In the genomic region with DNA sequence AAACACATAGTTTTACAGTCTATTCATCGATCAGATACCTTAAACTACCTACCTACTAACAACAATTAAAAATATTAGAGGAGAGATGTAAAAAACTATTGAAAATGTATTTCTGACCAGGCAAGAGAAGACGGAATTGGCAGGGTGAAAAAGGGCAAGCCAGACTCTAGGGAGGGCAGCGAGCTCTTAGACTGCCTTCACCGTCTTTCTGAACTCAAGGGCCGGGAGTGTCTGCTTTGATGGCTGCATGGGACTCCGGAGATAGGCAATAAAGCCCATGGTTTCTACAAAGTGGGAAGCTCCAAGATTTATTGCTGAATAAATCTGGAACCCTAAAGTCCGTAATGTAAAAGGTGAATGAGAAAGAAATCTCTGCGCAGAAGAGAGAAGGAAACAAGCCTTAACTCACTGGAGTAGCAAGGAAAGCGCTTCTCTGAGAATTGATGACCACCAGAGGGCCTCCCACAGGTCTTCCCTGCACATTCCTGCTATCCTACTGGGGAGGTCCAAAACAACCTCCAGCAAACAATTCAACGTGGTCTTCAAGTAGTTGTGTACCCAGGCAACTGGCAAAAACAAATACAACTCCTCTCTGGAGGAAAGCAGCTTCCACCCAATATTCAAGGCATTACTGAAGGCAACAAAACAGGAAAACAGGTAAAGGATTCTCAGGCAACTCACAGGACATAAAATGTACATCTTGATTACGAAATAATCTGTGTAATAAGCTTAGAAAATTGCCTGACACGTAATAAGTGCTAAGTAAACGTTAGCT, we compare ENCODE assay signal across 8 cellular contexts.
A peak's percentile ranks its signal among the peaks of the same experiment; 100 is the strongest.
DNase-seq lines count a peak whose midpoint lies in the region; ATAC-seq, FAIRE-seq and TF ChIP-seq lines count a peak whose summit lies in the region.

No MANE protein-coding gene starts in this region.

- TF ChIP-seq CTCF in D721Med (IDR thresholded peaks at IDR 0.05; ENCODE audit: insufficient read depth, missing control alignments) (peak; percentile 26), LNCaP clone FGC (IDR thresholded peaks at IDR 0.05; ENCODE audit: control insufficient read depth, extremely low read depth, insufficient read depth) (peak; percentile 56), VCaP (conservative IDR thresholded peaks at IDR 0.05) (peak; percentile 79), kidney epithelial cell (IDR thresholded peaks at IDR 0.05; ENCODE audit: insufficient read depth, low read length, poor library complexity, severe bottlenecking) (peak; percentile 75)

- H3K36me3 Mint-ChIP-seq in activated T-cell treated with anti-CD3 and anti-CD28 coated beads, Interleukin-2, amount 50 U/mL, for 24 hours (ENCODE audit: low read depth): no peaks in the 10 kb centered on the region
- H3K36me3 Mint-ChIP-seq in T-helper 2 cell treated with Interferon-gamma antibody and Interleukin-4, amounts not matched to agents 5 μg/mL and 100 μg/mL, for 36 hours (ENCODE audit: low read depth): no peaks in the 10 kb centered on the region

- H3K4me1 Mint-ChIP-seq in activated T-cell treated with anti-CD3 and anti-CD28 coated beads, Interleukin-2, amount 50 U/mL, for 24 hours (ENCODE audit: low read depth): no peaks in the 10 kb centered on the region
- no peaks in the 10 kb centered on the region for H3K4me1 Mint-ChIP-seq in T-helper 2 cell treated with Interferon-gamma antibody and Interleukin-4, amounts not matched to agents 5 μg/mL and 100 μg/mL, for 36 hours (ENCODE audit: low read depth)

- no peak for ATAC-seq in HG03159 (IDR thresholded peaks at IDR 0.05; ENCODE audit: unreplicated experiment)

- H3K4me3 ChIP-seq in LNCaP clone FGC (ENCODE audit: low read depth, low read length): no peak overlapping the region
- H3K4me3 ChIP-seq in kidney epithelial cell (ENCODE audit: low read depth, low read length): no peak overlapping the region

- DNase-seq in D721Med (ENCODE audit: insufficient read length, low spot score) (no peak), LNCaP clone FGC (ENCODE audit: low read depth) (peak; percentile 13), kidney epithelial cell (ENCODE audit: low read depth) (no peak)
- no peak for DNase-seq in effector CD4-positive, alpha-beta T cell
- DNase-seq in activated T-cell treated with anti-CD3 and anti-CD28 coated beads, Interleukin-2, amount 50 U/mL, for 24 hours: no peak
- DNase-seq in T-helper 2 cell treated with Interferon-gamma antibody and Interleukin-4, amounts not matched to agents 5 μg/mL and 100 μg/mL, for 36 hours (ENCODE audit: low spot score): no peak

- H3K27ac ChIP-seq in VCaP: no peak overlapping the region

- no peaks in the 10 kb centered on the region for H3K27me3 Mint-ChIP-seq in activated T-cell treated with anti-CD3 and anti-CD28 coated beads, Interleukin-2, amount 50 U/mL, for 24 hours
- peaks cover 9% of the 10 kb centered on the region for H3K27me3 Mint-ChIP-seq in T-helper 2 cell treated with Interferon-gamma antibody and Interleukin-4, amounts not matched to agents 5 μg/mL and 100 μg/mL, for 36 hours (ENCODE audit: low read depth)

- H3K4me3 Mint-ChIP-seq in activated T-cell treated with anti-CD3 and anti-CD28 coated beads, Interleukin-2, amount 50 U/mL, for 24 hours: no peak overlapping the region
- H3K4me3 Mint-ChIP-seq in T-helper 2 cell treated with Interferon-gamma antibody and Interleukin-4, amounts not matched to agents 5 μg/mL and 100 μg/mL, for 36 hours: no peak overlapping the region

- no peaks in the 10 kb centered on the region for H3K36me3 ChIP-seq in kidney epithelial cell (ENCODE audit: control insufficient read depth, insufficient read depth, low read length)

- no peak overlapping the region for H3K27ac Mint-ChIP-seq in activated T-cell treated with anti-CD3 and anti-CD28 coated beads, Interleukin-2, amount 50 U/mL, for 24 hours
- H3K27ac Mint-ChIP-seq in T-helper 2 cell treated with Interferon-gamma antibody and Interleukin-4, amounts not matched to agents 5 μg/mL and 100 μg/mL, for 36 hours: no peak overlapping the region

- no peaks in the 10 kb centered on the region for H3K9me3 Mint-ChIP-seq in activated T-cell treated with anti-CD3 and anti-CD28 coated beads, Interleukin-2, amount 50 U/mL, for 24 hours
- H3K9me3 Mint-ChIP-seq in T-helper 2 cell treated with Interferon-gamma antibody and Interleukin-4, amounts not matched to agents 5 μg/mL and 100 μg/mL, for 36 hours: no peaks in the 10 kb centered on the region

- FAIRE-seq in D721Med (lab: Jason Lieb, UNC): no peak

- no peaks in the 10 kb centered on the region for H3K27me3 ChIP-seq in kidney epithelial cell (ENCODE audit: control insufficient read depth, insufficient read depth, low read length)

Comparison
In these comparisons a context has a peak if more than half of its experiments do, and no peak if none do; other contexts are left out.
1. CTCF ChIP-seq: peak in every context shown above with its lines; median percentile 79 in VCaP; 75 in kidney epithelial cell; 56 in LNCaP clone FGC; 26 in D721Med.